Comparison of ENCODE assay signal across 34 cellular contexts in the genomic region with DNA sequence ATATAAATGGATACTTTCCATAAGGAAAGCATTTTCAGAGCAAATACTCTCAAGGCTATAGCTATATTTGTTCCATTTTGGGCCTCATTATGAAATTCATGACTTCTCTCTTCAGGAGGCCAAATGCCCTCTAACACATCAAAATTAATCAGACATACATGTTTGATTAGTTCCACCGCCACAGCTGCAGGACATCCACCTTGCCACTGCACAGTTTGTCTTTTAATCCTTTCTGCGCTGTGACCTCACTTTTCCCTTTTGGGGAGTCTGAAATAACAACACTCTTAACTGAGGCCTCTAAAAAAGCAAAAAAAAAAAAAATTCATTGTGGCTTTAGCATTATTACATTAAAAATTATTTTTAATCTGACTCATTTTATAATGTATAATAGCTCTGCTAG.
"Had no signal": no experiment of that assay in that cellular context is flagged by ENCODE, and none has a peak within 500 bp of the region (broad histone marks: within the 10 kb centered on the region; RNA-seq: fewer than 3 reads in every experiment).

No MANE protein-coding gene starts in this region.

- H3K27ac ChIP-seq: KMS-11 had no signal

- H3K4me3 ChIP-seq: MG63 had no signal

- H3K4me2 ChIP-seq: KMS-11 had no signal

- H3K27me3 ChIP-seq: MG63 had no signal

- H3K36me3 ChIP-seq: MG63 had no signal

- H3K9ac ChIP-seq: KMS-11 had no signal

- DNase-seq: Karpas-422, Kasumi-1, KBM-7, KG1, MG63, MM.1S, MV-4-11, NCI-H1048, NCI-H1092, NCI-H1092 treated with DMSO at 0.1 percent for 48 hours, NCI-H1105, NCI-H1105 treated with DMSO at 0.1 percent for 48 hours, NCI-H1417 treated with DMSO at 0.1 percent for 48 hours, NCI-H1436, NCI-H1436 treated with DMSO at 0.1 percent for 48 hours, NCI-H146, NCI-H1694, NCI-H1694 treated with DMSO at 0.1 percent for 48 hours, NCI-H187, NCI-H187 treated with DMSO at 0.1 percent for 48 hours, NCI-H1930, NCI-H2029, NCI-H2029 treated with DMSO at 0.1 percent for 48 hours, NCI-H2081, NCI-H2081 treated with DMSO at 0.1 percent for 48 hours, NCI-H2107, NCI-H2171, NCI-H2171 treated with DMSO at 0.1 percent for 48 hours, NCI-H2227 treated with DMSO at 0.1 percent for 48 hours, NCI-H226, NCI-H345, NCI-H446, NCI-H446 treated with DMSO at 0.1 percent for 48 hours had no signal
